8 cellular contexts compared by ENCODE assay signal in genomic region chr1:222928212-222928611, GRCh38.
DNase-seq lines count a peak whose midpoint lies in the region; ATAC-seq, FAIRE-seq and TF ChIP-seq lines count a peak whose summit lies in the region.

No MANE protein-coding gene starts in this region.

- H3K4me1 ChIP-seq in prostate gland (replicated peaks): peaks cover 6% of the 10 kb centered on the region

- POLR2A ChIA-PET in HEK293T (lab: Yijun Ruan, JAX): no interaction called here

- no peaks in the 10 kb centered on the region for H3K27me3 ChIP-seq in prostate gland (replicated peaks; ENCODE audit: insufficient read depth)

- intact Hi-C loops in left cardiac atrium (cut with DNase I) (loop anchor here in 1 of 2 donors (5.0 to 10.0 kb wide), 2 partner anchors 36 to 47 kb away; no protein-coding TSS in a partner anchor), prostate gland (cut with DNase I) (no loop called here)

- H3K36me3 ChIP-seq in prostate gland: no peaks in the 10 kb centered on the region

- H3K9me3 ChIP-seq in prostate gland: no peaks in the 10 kb centered on the region

- peak; percentile 95 for FAIRE-seq in TTC549 (lab: Jason Lieb, UNC)

- DNase-seq in HEK293T (ENCODE audit: extremely low spot score) (peak; percentile 43), left cardiac atrium (peak; percentile 61), prostate gland (ENCODE audit: low spot score) (peak; percentile 63), COLO829 (ENCODE audit: low spot score) (no peak), GOT3 (lab: John Stamatoyannopoulos, UW) (no peak)

- TF ChIP-seq CTCF in prostate gland (IDR thresholded peaks at IDR 0.05): no peak

- TF ChIP-seq POLR2A in prostate gland (IDR thresholded peaks at IDR 0.05): no peak

- peak; percentile 93 to 97 for ATAC-seq in left cardiac atrium
- no peak for ATAC-seq in HG03097 (IDR thresholded peaks at IDR 0.05; ENCODE audit: low FRiP score, unreplicated experiment)
- ATAC-seq in GM18498 (IDR thresholded peaks at IDR 0.05; ENCODE audit: unreplicated experiment): no peak

- peak overlapping the region in 1 of 2 donors; percentile 11 for H3K4me3 ChIP-seq in prostate gland

- H3K27ac ChIP-seq in prostate gland: no peak overlapping the region

- CTCF ChIA-PET in HEK293T (lab: Yijun Ruan, JAX): no interaction called here

- WGBS in prostate gland: 14% methylated on average over 3 of the region's 3 CpGs

TF ChIP-seq in HEK293T, 16 proteins besides CTCF, POLR2A, EP300 and RAD21:
- TF ChIP-seq TARDBP (IDR thresholded peaks at IDR 0.05) (no peak), PKNOX1 (IDR thresholded peaks at IDR 0.05) (peak; percentile 46; the same call in 1 of the 2 replicates)
TF ChIP-seq in HEK293T: peak in this region for 1.

Comparison
In these comparisons a context has a peak if more than half of its experiments do, and no peak if none do; other contexts are left out.
1. DNase-seq: peak in HEK293T (single experiment), left cardiac atrium (single experiment) and prostate gland (single experiment); none in COLO829 (single experiment) and GOT3 (single experiment).
2. ATAC-seq: peak in left cardiac atrium (2 of 2); none in HG03097 (single experiment) and GM18498 (single experiment).